Comparison of ENCODE assay signal across 8 cellular contexts in genomic region chrX:132216806-132217202, GRCh38. TPM values are rescaled to one million over a fixed set of nuclear protein-coding genes. Genes with fewer than 3 reads are reported as not detected.
DNase-seq lines count a peak whose midpoint lies in the region; ATAC-seq and TF ChIP-seq lines count a peak whose summit lies in the region.

No MANE protein-coding gene starts in this region.

- TF ChIP-seq CTCF in cardiac muscle cell (IDR thresholded peaks at IDR 0.05; ENCODE audit: low read depth, low read length) = no peak

- no peaks in the 10 kb centered on the region for H3K27me3 Mint-ChIP-seq in stimulated activated naive B cell treated with anti-CD40 and anti-IgM and Interleukin-4, amounts not matched to agents 10 μg/mL and 1 μg/mL and 100 μg/mL, for 72 hours

- peaks cover 29% of the 10 kb centered on the region for H3K4me1 ChIP-seq in cardiac muscle cell (ENCODE audit: low read depth)
- H3K4me1 ChIP-seq in HUES6 (ENCODE audit: control insufficient read depth, insufficient read depth, low read length) = peaks cover 4% of the 10 kb centered on the region

- H3K36me3 ChIP-seq in cardiac muscle cell (peaks cover 14% of the 10 kb centered on the region), HUES6 (ENCODE audit: control insufficient read depth, insufficient read depth, low read length) (peaks cover 29% of the 10 kb centered on the region)

- peak overlapping the region; percentile 89 to 92 for H3K4me3 Mint-ChIP-seq in stimulated activated naive B cell treated with anti-CD40 and anti-IgM and Interleukin-4, amounts not matched to agents 10 μg/mL and 1 μg/mL and 100 μg/mL, for 72 hours

- DNase-seq in cardiac muscle cell (ENCODE audit: low read depth in 1 of 2, low spot score in 1 of 2) (peak in 1 of 2 donors; percentile 38), Right ventricle myocardium superior (no peak), NCI-H510A treated with DMSO at 0.1 percent for 48 hours (lab: John Stamatoyannopoulos, UW) (no peak)
- DNase-seq in activated naive CD4-positive, alpha-beta T cell treated with anti-CD3 and anti-CD28 coated beads, Interleukin-2, amount 50 U/mL, for 16 hours = peak; percentile 16
- DNase-seq in stimulated activated naive B cell treated with anti-CD40 and anti-IgM and Interleukin-4, amounts not matched to agents 10 μg/mL and 1 μg/mL and 100 μg/mL, for 72 hours = no peak

- peaks cover 14 to 26% of the 10 kb centered on the region in 2 donors for H3K4me1 Mint-ChIP-seq in stimulated activated naive B cell treated with anti-CD40 and anti-IgM and Interleukin-4, amounts not matched to agents 10 μg/mL and 1 μg/mL and 100 μg/mL, for 72 hours

- peak overlapping the region; percentile 71 for H3K9ac ChIP-seq in HUES6 (ENCODE audit: low read length)

- intact Hi-C loops in Right ventricle myocardium superior (cut with DNase I) = no loop called here

- ATAC-seq in Right ventricle myocardium superior (ENCODE audit: poor library complexity) (no peak), GM19397 (IDR thresholded peaks at IDR 0.05; ENCODE audit: unreplicated experiment) (no peak)
- peak; percentile 30 to 49 for ATAC-seq in stimulated activated naive B cell treated with anti-CD40 and anti-IgM and Interleukin-4, amounts not matched to agents 10 μg/mL and 1 μg/mL and 100 μg/mL, for 72 hours (replicated peaks)

- H3K9me3 Mint-ChIP-seq in stimulated activated naive B cell treated with anti-CD40 and anti-IgM and Interleukin-4, amounts not matched to agents 10 μg/mL and 1 μg/mL and 100 μg/mL, for 72 hours = no peaks in the 10 kb centered on the region

- H3K27ac ChIP-seq in cardiac muscle cell (peak overlapping the region; percentile 99), HUES6 (ENCODE audit: low read depth, low read length) (peak overlapping the region; percentile 98; the same call in 1 of the 2 replicates)

- H3K9me3 ChIP-seq in cardiac muscle cell (ENCODE audit: low read depth) (no peaks in the 10 kb centered on the region), HUES6 (ENCODE audit: control insufficient read depth, insufficient read depth, low read depth, low read length) (no peaks in the 10 kb centered on the region)

- H3K36me3 Mint-ChIP-seq in stimulated activated naive B cell treated with anti-CD40 and anti-IgM and Interleukin-4, amounts not matched to agents 10 μg/mL and 1 μg/mL and 100 μg/mL, for 72 hours = peaks cover 4 to 13% of the 10 kb centered on the region in 2 donors

- H3K27me3 ChIP-seq in cardiac muscle cell (no peaks in the 10 kb centered on the region), HUES6 (ENCODE audit: control insufficient read depth, insufficient read depth, low read length) (no peaks in the 10 kb centered on the region; the same call in 1 of the 2 replicates)

- H3K4me3 ChIP-seq in cardiac muscle cell (peak overlapping the region; percentile 92), HUES6 (ENCODE audit: low read depth, low read length) (peak overlapping the region; percentile 78), iPS-11a (ENCODE audit: low read depth, low read length) (peak overlapping the region; percentile 69)

- peak overlapping the region; percentile 97 for H3K27ac Mint-ChIP-seq in stimulated activated naive B cell treated with anti-CD40 and anti-IgM and Interleukin-4, amounts not matched to agents 10 μg/mL and 1 μg/mL and 100 μg/mL, for 72 hours

RNA-seq across cellular contexts. Expression of gene RAP2C, which starts 2.4 kb away (rescaled TPM):
- total RNA-seq in cardiac muscle cell (25.3 and 32.6 TPM in 2 replicates), Right ventricle myocardium superior (18.0 TPM)
- polyA plus RNA-seq in cardiac muscle cell = 28.7 and 32.8 TPM in 2 replicates

Comparison
In these comparisons a context has a peak if more than half of its experiments do, and no peak if none do; other contexts are left out.
1. ATAC-seq: peak in stimulated activated naive B cell treated with anti-CD40 and anti-IgM and Interleukin-4, amounts not matched to agents 10 μg/mL and 1 μg/mL and 100 μg/mL, for 72 hours (2 of 2); none in Right ventricle myocardium superior (single experiment) and GM19397 (single experiment).
2. Peak in every context shown above with its lines, with median percentiles within 50 percentile points of each other: H3K4me3 ChIP-seq.